Comparison of ENCODE assay signal across 3 cellular contexts in the genomic region with DNA sequence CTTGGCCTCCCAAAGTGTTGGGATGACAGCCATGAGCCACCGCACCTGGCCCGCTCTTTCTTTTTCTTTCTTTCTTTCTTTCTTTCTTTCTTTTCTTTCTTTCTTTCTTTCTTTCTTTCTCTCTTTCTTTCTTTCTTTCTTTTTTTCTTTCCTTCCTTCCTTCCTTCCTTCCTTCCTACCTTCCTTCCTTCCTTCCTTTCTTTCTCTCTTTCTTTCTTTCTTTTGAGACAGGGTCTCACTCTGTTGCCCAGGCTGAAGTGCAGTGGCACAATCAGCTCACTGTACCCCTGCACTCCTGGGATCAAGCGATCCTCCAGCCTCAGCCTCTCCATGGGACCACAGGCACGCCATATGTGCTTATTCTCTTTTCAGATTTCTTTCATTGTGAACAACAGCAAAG. TPM values are rescaled to one million over a fixed set of nuclear protein-coding genes. Genes with fewer than 3 reads are reported as not detected.
"Had no signal": no experiment of that assay in that cellular context is flagged by ENCODE, and none has a peak within 500 bp of the region (broad histone marks: within the 10 kb centered on the region; RNA-seq: fewer than 3 reads in every experiment).

No MANE protein-coding gene starts in this region.

RNA-seq across cellular contexts. Expression of gene SHD, which starts 7.1 kb away (rescaled TPM):
- total RNA-seq: GM23248, H4, HFFc6 had no signal
- polyA plus RNA-seq: GM23248 had no signal

RNA-seq across cellular contexts. Expression of gene TMIGD2, which starts 16.0 kb away (rescaled TPM):
- total RNA-seq: GM23248, H4, HFFc6 had no signal
- polyA plus RNA-seq: GM23248 had no signal
